ENCODE assay signal across 15 cellular contexts in genomic region chr1:224067207-224067606, GRCh38. TPM values are rescaled to one million over a fixed set of nuclear protein-coding genes. Genes with fewer than 3 reads are reported as not detected.
DNase-seq lines count a peak whose midpoint lies in the region; ATAC-seq and TF ChIP-seq lines count a peak whose summit lies in the region.
"Had no signal": no experiment of that assay in that cellular context is flagged by ENCODE, and none has a peak within 500 bp of the region (broad histone marks: within the 10 kb centered on the region; RNA-seq: fewer than 3 reads in every experiment).

No MANE protein-coding gene starts in this region.

- H3F3A ChIP-seq in GM23248 (ENCODE audit: insufficient read depth), result peaks cover 22% of the 10 kb centered on the region

- peak overlapping the region; percentile 30; the same call in 1 of the 2 replicates for H3K4me3 ChIP-seq in GM23248
- no peak overlapping the region for H3K4me3 ChIP-seq in adrenal gland

- in situ Hi-C loops in GM23248 (cut with MboI), result no loop called here

- H3K9me2 ChIP-seq in GM23248 (ENCODE audit: insufficient read depth), result no peaks in the 10 kb centered on the region

- H3K9me3 ChIP-seq in GM23248 (ENCODE audit: low read depth) (no peaks in the 10 kb centered on the region), adrenal gland (replicated peaks in 1 of 3) (no peaks in the 10 kb centered on the region)

- no peaks in the 10 kb centered on the region for H3K27me3 ChIP-seq in GM23248 (replicated peaks; ENCODE audit: insufficient read depth)
- no peaks in the 10 kb centered on the region for H3K27me3 ChIP-seq in adrenal gland

- no peaks in the 10 kb centered on the region for H3K79me2 ChIP-seq in GM23248 (ENCODE audit: insufficient read depth)

- no peaks in the 10 kb centered on the region for H3K36me3 Mint-ChIP-seq in activated T-cell treated with anti-CD3 and anti-CD28 coated beads, Interleukin-2, amount 50 U/mL, for 72 hours (ENCODE audit: insufficient read depth in 2 of 2)
- H3K36me3 Mint-ChIP-seq in activated T-cell treated with anti-CD3 and anti-CD28 coated beads, Interleukin-2, amount 50 U/mL, for 4 hours (ENCODE audit: insufficient read depth), result no peaks in the 10 kb centered on the region
- H3K36me3 Mint-ChIP-seq in nephron (ENCODE audit: low read depth), result no peaks in the 10 kb centered on the region
- H3K36me3 Mint-ChIP-seq: CD14-positive monocyte had no signal

- ATAC-seq in activated T-cell treated with anti-CD3 and anti-CD28 coated beads, Interleukin-2, amount 50 U/mL, for 72 hours (replicated peaks in 1 of 2), result peak in 1 of 2 donors; percentile 10
- ATAC-seq in activated T-cell treated with anti-CD3 and anti-CD28 coated beads, Interleukin-2, amount 50 U/mL, for 4 hours, result no peak
- ATAC-seq in HG02571 (IDR thresholded peaks at IDR 0.05; ENCODE audit: unreplicated experiment), result no peak

- no peaks in the 10 kb centered on the region for H3K9me3 Mint-ChIP-seq in activated T-cell treated with anti-CD3 and anti-CD28 coated beads, Interleukin-2, amount 50 U/mL, for 72 hours
- peaks cover under 1% of the 10 kb centered on the region for H3K9me3 Mint-ChIP-seq in activated T-cell treated with anti-CD3 and anti-CD28 coated beads, Interleukin-2, amount 50 U/mL, for 4 hours
- H3K9me3 Mint-ChIP-seq in nephron, result peaks cover 3% of the 10 kb centered on the region

- no peak for DNase-seq in activated T-cell treated with anti-CD3 and anti-CD28 coated beads, Interleukin-2, amount 50 U/mL, for 72 hours
- DNase-seq in activated T-cell treated with anti-CD3 and anti-CD28 coated beads, Interleukin-2, amount 50 U/mL, for 4 hours, result no peak
- no peak for DNase-seq in GM23248
- DNase-seq in adrenal gland, result no peak
- DNase-seq: COR-L47, Karpas-422, MM.1S, NCI-H1092 treated with DMSO at 0.1 percent for 48 hours, NCI-H2081 treated with DMSO at 0.1 percent for 48 hours, NCI-H510A treated with DMSO at 0.1 percent for 48 hours, SHP77 treated with DMSO at 0.1 percent for 48 hours had no signal

- peak overlapping the region in 1 of 2 donors; percentile 48 for H3K4me3 Mint-ChIP-seq in activated T-cell treated with anti-CD3 and anti-CD28 coated beads, Interleukin-2, amount 50 U/mL, for 72 hours
- H3K4me3 Mint-ChIP-seq in activated T-cell treated with anti-CD3 and anti-CD28 coated beads, Interleukin-2, amount 50 U/mL, for 4 hours, result no peak overlapping the region
- H3K4me3 Mint-ChIP-seq in nephron, result no peak overlapping the region
- H3K4me3 Mint-ChIP-seq: CD14-positive monocyte had no signal

- no peak overlapping the region for H3K9ac ChIP-seq in GM23248

- TF ChIP-seq POLR2A in adrenal gland (IDR thresholded peaks at IDR 0.05), result no peak

- TF ChIP-seq CTCF in VCaP (conservative IDR thresholded peaks at IDR 0.05) (no peak), nephron (IDR thresholded peaks at IDR 0.05; ENCODE audit: unreplicated experiment in 3 of 3) (no peak), adrenal gland (IDR thresholded peaks at IDR 0.05) (no peak)

- H3K36me3 ChIP-seq in GM23248 (ENCODE audit: low read depth) (no peaks in the 10 kb centered on the region), adrenal gland (replicated peaks in 1 of 2) (no peaks in the 10 kb centered on the region)

- peak overlapping the region; percentile 71 for H3K27ac Mint-ChIP-seq in activated T-cell treated with anti-CD3 and anti-CD28 coated beads, Interleukin-2, amount 50 U/mL, for 72 hours
- peak overlapping the region in 2 of 3 experiments; percentile 19 to 66 for H3K27ac Mint-ChIP-seq in nephron
- H3K27ac Mint-ChIP-seq: CD14-positive monocyte had no signal

- intact Hi-C loops in adrenal gland (cut with DNase I), result no loop called here

- H3K4me1 Mint-ChIP-seq in activated T-cell treated with anti-CD3 and anti-CD28 coated beads, Interleukin-2, amount 50 U/mL, for 72 hours (ENCODE audit: low read depth), result peaks cover 17% of the 10 kb centered on the region
- peaks cover 8% of the 10 kb centered on the region for H3K4me1 Mint-ChIP-seq in activated T-cell treated with anti-CD3 and anti-CD28 coated beads, Interleukin-2, amount 50 U/mL, for 4 hours (ENCODE audit: low read depth)
- no peaks in the 10 kb centered on the region for H3K4me1 Mint-ChIP-seq in nephron
- H3K4me1 Mint-ChIP-seq: CD14-positive monocyte had no signal

- H3K4me2 ChIP-seq in GM23248 (ENCODE audit: unreplicated experiment), result peak overlapping the region; percentile 48

- H2AFZ ChIP-seq in GM23248, result no peak overlapping the region

- H4K20me1 ChIP-seq in GM23248 (ENCODE audit: insufficient read depth), result no peaks in the 10 kb centered on the region

- H3K4me1 ChIP-seq in GM23248 (ENCODE audit: insufficient read depth) (peaks cover 29% of the 10 kb centered on the region), adrenal gland (replicated peaks in 1 of 2) (no peaks in the 10 kb centered on the region)

- H3K27ac ChIP-seq in GM23248 (no peak overlapping the region), VCaP (peak overlapping the region; percentile 73; the same call in 1 of the 2 replicates), adrenal gland (no peak overlapping the region)

- peaks cover 6% of the 10 kb centered on the region for H3K27me3 Mint-ChIP-seq in activated T-cell treated with anti-CD3 and anti-CD28 coated beads, Interleukin-2, amount 50 U/mL, for 72 hours (ENCODE audit: low read depth)
- peaks cover 2% of the 10 kb centered on the region for H3K27me3 Mint-ChIP-seq in activated T-cell treated with anti-CD3 and anti-CD28 coated beads, Interleukin-2, amount 50 U/mL, for 4 hours (ENCODE audit: low read depth)
- peaks cover 1% of the 10 kb centered on the region for H3K27me3 Mint-ChIP-seq in nephron (ENCODE audit: low read depth)

RNA-seq across cellular contexts. Expression of gene FBXO28, which starts 46.7 kb away (rescaled TPM):
- total RNA-seq in activated T-cell treated with anti-CD3 and anti-CD28 coated beads, Interleukin-2, amount 50 U/mL, for 72 hours, result 10 to 100 TPM; 19.7 to 23.7 TPM
- 10 to 100 TPM; 33.1 to 34.1 (median 33.3) TPM for total RNA-seq in activated T-cell treated with anti-CD3 and anti-CD28 coated beads, Interleukin-2, amount 50 U/mL, for 4 hours
- 28.5 and 31.8 TPM in 2 replicates for total RNA-seq in GM23248 (2014; rRNA removed; shearing (Covaris generic))
- polyA plus RNA-seq in GM23248 (2016; fragmentation: Nextera tagmentation; extraction: Ambion mirVana), result 14.9 and 15.5 TPM in 2 replicates
- 10 to 100 TPM; 19.1 to 39.1 (median 27.8) TPM for total RNA-seq in adrenal gland
- polyA plus RNA-seq in adrenal gland, result 10 to 100 TPM in 2 of 3 donors, 1 to 10 TPM in 1; 7.0 to 16.0 (median 10.8) TPM
